Comparison of ENCODE assay signal across 34 cellular contexts in the genomic region with DNA sequence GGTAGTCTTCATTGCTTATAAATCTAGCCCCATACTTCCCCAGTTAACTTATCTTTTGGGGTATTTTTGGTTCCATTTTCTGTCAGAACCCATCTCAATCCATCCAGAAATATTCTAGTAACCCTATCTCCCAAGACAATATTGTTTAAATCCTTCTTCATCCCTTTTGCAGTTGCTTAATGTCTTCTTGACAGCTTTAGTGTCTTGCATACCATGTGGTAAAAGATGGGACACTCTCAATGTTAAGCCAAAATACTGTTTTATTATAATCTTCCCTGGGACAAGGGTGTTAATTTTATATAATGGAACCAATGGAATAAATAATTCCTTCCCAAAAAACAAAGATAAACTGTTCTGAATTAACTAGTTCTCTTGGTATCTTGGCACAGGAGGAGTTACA.
"Had no signal": no experiment of that assay in that cellular context is flagged by ENCODE, and none has a peak within 500 bp of the region (broad histone marks: within the 10 kb centered on the region; RNA-seq: fewer than 3 reads in every experiment).

No MANE protein-coding gene starts in this region.

- H3K27ac ChIP-seq: KMS-11 had no signal

- DNase-seq: Karpas-422, Kasumi-1, MG63, MM.1S, MV-4-11, NCI-H1048, NCI-H1092, NCI-H1092 treated with DMSO at 0.1 percent for 48 hours, NCI-H1105, NCI-H1105 treated with DMSO at 0.1 percent for 48 hours, NCI-H1417, NCI-H1417 treated with DMSO at 0.1 percent for 48 hours, NCI-H1436, NCI-H1436 treated with DMSO at 0.1 percent for 48 hours, NCI-H146, NCI-H1694, NCI-H1694 treated with DMSO at 0.1 percent for 48 hours, NCI-H187, NCI-H187 treated with DMSO at 0.1 percent for 48 hours, NCI-H1930, NCI-H2029, NCI-H2029 treated with DMSO at 0.1 percent for 48 hours, NCI-H2081, NCI-H2081 treated with DMSO at 0.1 percent for 48 hours, NCI-H2107, NCI-H2171, NCI-H2171 treated with DMSO at 0.1 percent for 48 hours, NCI-H2227 treated with DMSO at 0.1 percent for 48 hours, NCI-H226, NCI-H345, NCI-H446, NCI-H446 treated with DMSO at 0.1 percent for 48 hours, NCI-H510A had no signal

- H3K4me3 ChIP-seq: MG63 had no signal
